Comparison of ENCODE assay signal across 14 cellular contexts in genomic region chr12:104439137-104439536, GRCh38.
DNase-seq lines count a peak whose midpoint lies in the region; ATAC-seq and TF ChIP-seq lines count a peak whose summit lies in the region.
"Had no signal": no experiment of that assay in that cellular context is flagged by ENCODE, and none has a peak within 500 bp of the region (broad histone marks: within the 10 kb centered on the region; RNA-seq: fewer than 3 reads in every experiment).

No MANE protein-coding gene starts in this region.

- POLR2A ChIA-PET in HEK293T (lab: Yijun Ruan, JAX), result no interaction called here

- ATAC-seq in HG03135 (IDR thresholded peaks at IDR 0.05; ENCODE audit: unreplicated experiment), result no peak
- ATAC-seq in GM18870 (IDR thresholded peaks at IDR 0.05; ENCODE audit: unreplicated experiment), result no peak
- ATAC-seq: HCT116 had no signal

- DNase-seq in COLO668 (lab: John Stamatoyannopoulos, UW; ENCODE audit: unreplicated experiment), result peak; percentile 53
- DNase-seq in NCI-H1105 treated with DMSO at 0.1 percent for 48 hours (lab: John Stamatoyannopoulos, UW), result peak; percentile 86
- peak; percentile 51 for DNase-seq in NCI-H748 (lab: John Stamatoyannopoulos, UW; ENCODE audit: unreplicated experiment)
- peak; percentile 43 for DNase-seq in islet precursor cell
- DNase-seq in HEK293T (ENCODE audit: extremely low spot score), result no peak
- DNase-seq: BE2C; Caco-2; CD4-positive, alpha-beta memory T cell; DND-41; GDM1; GM23248 had no signal

- CTCF ChIA-PET in HEK293T (lab: Yijun Ruan, JAX), result no interaction called here

TF ChIP-seq in HEK293T, 16 proteins besides CTCF, POLR2A, EP300 and RAD21:
- no peak for TF ChIP-seq SP1 (IDR thresholded peaks at IDR 0.05)
- TF ChIP-seq CTBP1 (IDR thresholded peaks at IDR 0.05; ENCODE audit: borderline replicate concordance), result no peak
- no peak for TF ChIP-seq L3MBTL2 (conservative IDR thresholded peaks at IDR 0.05)
- no peak for TF ChIP-seq FOXK2 (IDR thresholded peaks at IDR 0.05)
- TF ChIP-seq TARDBP (IDR thresholded peaks at IDR 0.05), result no peak
- TF ChIP-seq LEF1 (IDR thresholded peaks at IDR 0.05; ENCODE audit: borderline replicate concordance), result no peak
- TF ChIP-seq NFRKB (IDR thresholded peaks at IDR 0.05), result no peak
- TF ChIP-seq ZNF384 (IDR thresholded peaks at IDR 0.05), result no peak
- no peak for TF ChIP-seq HDGF (IDR thresholded peaks at IDR 0.05; ENCODE audit: borderline replicate concordance)
- TF ChIP-seq BHLHE40 (IDR thresholded peaks at IDR 0.05; ENCODE audit: borderline replicate concordance), result no peak
- TF ChIP-seq FOXM1 (IDR thresholded peaks at IDR 0.05; ENCODE audit: borderline replicate concordance), result no peak
- no peak for TF ChIP-seq ARNT (IDR thresholded peaks at IDR 0.05)
- no peak for TF ChIP-seq PKNOX1 (IDR thresholded peaks at IDR 0.05)
